In the genomic region with DNA sequence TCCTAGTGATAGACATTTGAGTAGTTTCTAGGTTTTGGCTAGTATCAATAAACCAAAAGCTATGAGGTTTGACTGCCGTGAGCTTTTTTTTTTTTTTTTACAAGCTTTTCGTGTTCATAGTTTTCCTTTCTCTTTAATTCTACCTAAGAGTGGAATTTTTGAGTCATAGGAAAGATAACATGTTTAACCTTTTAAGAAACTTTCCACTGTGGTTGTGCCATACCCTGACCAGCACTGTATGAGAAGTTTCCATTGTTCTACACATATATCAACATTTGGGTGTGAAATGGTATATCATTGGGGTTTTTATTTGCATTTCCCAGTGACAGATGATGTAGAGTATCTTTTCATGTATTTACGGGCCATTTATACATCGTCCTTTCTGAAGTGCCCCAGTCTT, we compare ENCODE assay signal across 8 cellular contexts. TPM values are rescaled to one million over a fixed set of nuclear protein-coding genes. Genes with fewer than 3 reads are reported as not detected.
DNase-seq lines count a peak whose midpoint lies in the region; ATAC-seq and TF ChIP-seq lines count a peak whose summit lies in the region.

No MANE protein-coding gene starts in this region.

- H3K27me3 Mint-ChIP-seq in IgD-negative memory B cell, result no peaks in the 10 kb centered on the region

- H3K36me3 Mint-ChIP-seq in IgD-negative memory B cell, result peaks cover 16% of the 10 kb centered on the region

- H3K9me3 Mint-ChIP-seq in IgD-negative memory B cell, result peaks cover 0 to 4% (median 0%) of the 10 kb centered on the region in 3 donors

- TF ChIP-seq CTCF in GM13976 (IDR thresholded peaks at IDR 0.05; ENCODE audit: borderline replicate concordance, control extremely low read depth, extremely low read depth, insufficient read depth, missing control alignments), result no peak

- peak; percentile 61 for DNase-seq in GM13976 (ENCODE audit: low spot score)
- peak; percentile 87 to 95 for DNase-seq in dermis microvascular lymphatic vessel endothelial cell (ENCODE audit: low read depth in 2 of 2)
- no peak for DNase-seq in SK-N-DZ (ENCODE audit: low spot score)
- DNase-seq in NCI-H446 treated with DMSO at 0.1 percent for 48 hours (lab: John Stamatoyannopoulos, UW), result no peak
- no peak for DNase-seq in kidney tubule cell (ENCODE audit: low spot score)
- DNase-seq in cerebellar cortex (ENCODE audit: low spot score), result no peak

- peak overlapping the region in 2 of 4 donors; percentile 10 to 41 for H3K4me3 Mint-ChIP-seq in IgD-negative memory B cell

- in situ Hi-C loops in GM13976 (cut with MboI; ENCODE audit: low sequenced_read_pairs, unreplicated experiment), result no loop called here

- H3K4me1 Mint-ChIP-seq in IgD-negative memory B cell, result peaks cover 8 to 15% (median 8%) of the 10 kb centered on the region in 3 donors

- peak overlapping the region in 2 of 3 donors; percentile 23 to 80 for H3K27ac Mint-ChIP-seq in IgD-negative memory B cell

- ATAC-seq in GM21529 (IDR thresholded peaks at IDR 0.05; ENCODE audit: unreplicated experiment), result peak; percentile 88

RNA-seq across cellular contexts. Expression of a gene that starts 31.7 kb away (rescaled TPM):
- 48.4 TPM for polyA plus RNA-seq in IgD-negative memory B cell
- total RNA-seq in dermis microvascular lymphatic vessel endothelial cell, result 31.1 and 31.4 TPM in 2 replicates
- polyA plus RNA-seq in SK-N-DZ (2014; cell fraction: cytosol; rRNA removed), result 86.8 and 105 TPM in 2 replicates
- 52.7 and 56.0 TPM in 2 replicates for polyA plus RNA-seq in SK-N-DZ (2014; cell fraction: nucleus; rRNA removed)

Comparison
In these comparisons a context has a peak if more than half of its experiments do, and no peak if none do; other contexts are left out.
1. DNase-seq: peak in GM13976 (single experiment) and dermis microvascular lymphatic vessel endothelial cell (2 of 2); none in SK-N-DZ (single experiment), NCI-H446 treated with DMSO at 0.1 percent for 48 hours (single experiment), kidney tubule cell (single experiment) and cerebellar cortex (single experiment).